ENCODE assay signal across 15 cellular contexts in genomic region chr9:28999806-29000205, GRCh38.
A peak's percentile ranks its signal among the peaks of the same experiment; 100 is the strongest.
DNase-seq lines count a peak whose midpoint lies in the region; TF ChIP-seq lines count a peak whose summit lies in the region.
"Had no signal": no experiment of that assay in that cellular context is flagged by ENCODE, and none has a peak within 500 bp of the region (broad histone marks: within the 10 kb centered on the region; RNA-seq: fewer than 3 reads in every experiment).

No MANE protein-coding gene starts in this region.

- H3K27ac Mint-ChIP-seq in MCF 10A (ENCODE audit: low read depth, unreplicated experiment) (no peak overlapping the region), type B pancreatic cell (peak overlapping the region; percentile 2)
- H3K27ac Mint-ChIP-seq: CD8-positive, alpha-beta memory T cell; H9 had no signal

- intact Hi-C loops in MCF 10A (cut with micrococcal nuclease) (no loop called here), mammary epithelial cell (cut with micrococcal nuclease) (no loop called here)

- H3K9ac ChIP-seq in mammary epithelial cell (ENCODE audit: insufficient read depth, low read length) = no peak overlapping the region
- H3K9ac ChIP-seq: BLaER1 treated with 17β-estradiol and CSF1 and Interleukin-3, amounts not matched to agents 10 nM and 100 nM had no signal

- H3K4me2 ChIP-seq in mammary epithelial cell (ENCODE audit: insufficient read depth, low read depth, low read length) = no peak overlapping the region
- H3K4me2 ChIP-seq: BLaER1 treated with 17β-estradiol and CSF1 and Interleukin-3, amounts not matched to agents 10 nM and 100 nM had no signal

- no TSS peak for BruUV-seq in MCF 10A (replicated peaks; lab: Mats Ljungman, UMichigan)
- BruUV-seq in mammary epithelial cell (replicated peaks; lab: Mats Ljungman, UMichigan) = no TSS peak

- peaks cover 13% of the 10 kb centered on the region for H3K4me1 Mint-ChIP-seq in MCF 10A (ENCODE audit: insufficient read depth, unreplicated experiment)
- no peaks in the 10 kb centered on the region for H3K4me1 Mint-ChIP-seq in type B pancreatic cell (ENCODE audit: unreplicated experiment)
- H3K4me1 Mint-ChIP-seq: CD8-positive, alpha-beta memory T cell; H9 had no signal

- TF ChIP-seq CTCF in MCF 10A (IDR thresholded peaks at IDR 0.05; ENCODE audit: unreplicated experiment) (no peak), mammary epithelial cell (conservative IDR thresholded peaks at IDR 0.05 in 1 of 2, IDR thresholded peaks at IDR 0.05 in 1 of 2; ENCODE audit: extremely low read depth in 1 of 2, insufficient read depth in 1 of 2, low read depth in 1 of 2, low read length in 2 of 2) (no peak), fibroblast of pulmonary artery (IDR thresholded peaks at IDR 0.05; ENCODE audit: low read length, missing control alignments) (no peak), type B pancreatic cell (conservative IDR thresholded peaks at IDR 0.05) (no peak), Peyer's patch (IDR thresholded peaks at IDR 0.05) (no peak)

- no peaks in the 10 kb centered on the region for H3K27me3 ChIP-seq in mammary epithelial cell (ENCODE audit: insufficient read depth, low read length)
- no peaks in the 10 kb centered on the region for H3K27me3 ChIP-seq in Peyer's patch
- H3K27me3 ChIP-seq: BLaER1 treated with 17β-estradiol and CSF1 and Interleukin-3, amounts not matched to agents 10 nM and 100 nM had no signal

- no peaks in the 10 kb centered on the region for H3K4me1 ChIP-seq in mammary epithelial cell (ENCODE audit: insufficient read depth, low read length)
- H3K4me1 ChIP-seq in Peyer's patch = no peaks in the 10 kb centered on the region
- H3K4me1 ChIP-seq: BLaER1 treated with 17β-estradiol and CSF1 and Interleukin-3, amounts not matched to agents 10 nM and 100 nM had no signal

- H3K4me3 Mint-ChIP-seq in MCF 10A (ENCODE audit: unreplicated experiment) = no peak overlapping the region
- H3K4me3 Mint-ChIP-seq in type B pancreatic cell = no peak overlapping the region
- H3K4me3 Mint-ChIP-seq: CD8-positive, alpha-beta memory T cell; H9 had no signal

- no peaks in the 10 kb centered on the region for H4K20me1 ChIP-seq in mammary epithelial cell (ENCODE audit: insufficient read depth, low read length)
- H4K20me1 ChIP-seq: BLaER1 treated with 17β-estradiol and CSF1 and Interleukin-3, amounts not matched to agents 10 nM and 100 nM had no signal

- 98% methylated on average over 3 of the region's 3 CpGs for WGBS in mammary epithelial cell (ENCODE audit: low coverage, missing lambda C conversion rate)

- TF ChIP-seq POLR2A in Peyer's patch (IDR thresholded peaks at IDR 0.05) = no peak

- H3K27me3 Mint-ChIP-seq in MCF 10A (ENCODE audit: insufficient read depth, unreplicated experiment) = no peaks in the 10 kb centered on the region
- H3K27me3 Mint-ChIP-seq in type B pancreatic cell = no peaks in the 10 kb centered on the region
- H3K27me3 Mint-ChIP-seq: CD8-positive, alpha-beta memory T cell had no signal

- POLR2A ChIA-PET in MCF 10A (lab: Yijun Ruan, JAX) = no interaction called here

- no peaks in the 10 kb centered on the region for H3K36me3 Mint-ChIP-seq in MCF 10A (ENCODE audit: insufficient read depth, unreplicated experiment)
- H3K36me3 Mint-ChIP-seq in type B pancreatic cell = no peaks in the 10 kb centered on the region
- H3K36me3 Mint-ChIP-seq: CD8-positive, alpha-beta memory T cell had no signal

- H3K27ac ChIP-seq in mammary epithelial cell (ENCODE audit: insufficient read depth, low read depth, low read length) (no peak overlapping the region), Peyer's patch (no peak overlapping the region)
- H3K27ac ChIP-seq: BLaER1 treated with 17β-estradiol and CSF1 and Interleukin-3, amounts not matched to agents 10 nM and 100 nM had no signal

- CTCF ChIA-PET in MCF 10A (lab: Yijun Ruan, JAX) = no interaction called here
- CTCF ChIA-PET in mammary epithelial cell (lab: Charles Lee; ENCODE audit: low non-redundant PET) = no interaction called here

- no peaks in the 10 kb centered on the region for H3K79me2 ChIP-seq in mammary epithelial cell (ENCODE audit: insufficient read depth, low read length)

- H3K9me3 ChIP-seq in mammary epithelial cell (replicated peaks; ENCODE audit: insufficient read depth, low read length) (no peaks in the 10 kb centered on the region), Peyer's patch (no peaks in the 10 kb centered on the region)
- H3K9me3 ChIP-seq: BLaER1 treated with 17β-estradiol and CSF1 and Interleukin-3, amounts not matched to agents 10 nM and 100 nM had no signal

- no peak overlapping the region for H2AFZ ChIP-seq in mammary epithelial cell (ENCODE audit: low read depth, low read length)

- in situ Hi-C loops in mammary epithelial cell (cut with MboI; ENCODE audit: low sequenced_read_pairs in 2 of 2) = no loop called here

- H3K36me3 ChIP-seq in mammary epithelial cell (ENCODE audit: insufficient read depth, low read length) (no peaks in the 10 kb centered on the region), Peyer's patch (no peaks in the 10 kb centered on the region)
- H3K36me3 ChIP-seq: BLaER1 treated with 17β-estradiol and CSF1 and Interleukin-3, amounts not matched to agents 10 nM and 100 nM had no signal

- DNase-seq in MCF 10A (ENCODE audit: unreplicated experiment) = peak; percentile 6
- DNase-seq in mammary epithelial cell = no peak
- peak; percentile 0 for DNase-seq in RPMI7951 (ENCODE audit: low read depth)
- peak; percentile 42 for DNase-seq in fibroblast of pulmonary artery (ENCODE audit: low read depth)
- DNase-seq in type B pancreatic cell (ENCODE audit: extremely low spot score, unreplicated experiment) = no peak
- DNase-seq in Peyer's patch = no peak
- no peak for DNase-seq in hippocampal formation (lab: John Stamatoyannopoulos, UW)
- DNase-seq in NCI-H187 (lab: John Stamatoyannopoulos, UW) = no peak
- DNase-seq: 8988T; CD8-positive, alpha-beta memory T cell; H9; NCI-H446; NCI-H748 treated with DMSO at 0.1 percent for 48 hours; OCI-M1 had no signal

- H3K9me3 Mint-ChIP-seq in MCF 10A (ENCODE audit: unreplicated experiment) (no peaks in the 10 kb centered on the region), type B pancreatic cell (no peaks in the 10 kb centered on the region)

- H3K4me3 ChIP-seq in mammary epithelial cell (replicated peaks in 1 of 3; ENCODE audit: insufficient read depth in 1 of 3, low read depth in 2 of 3, low read length in 3 of 3) (no peak overlapping the region), fibroblast of pulmonary artery (replicated peaks; ENCODE audit: low read depth, low read length) (no peak overlapping the region), Peyer's patch (no peak overlapping the region)
- H3K4me3 ChIP-seq: BLaER1 treated with 17β-estradiol and CSF1 and Interleukin-3, amounts not matched to agents 10 nM and 100 nM had no signal

- dilution Hi-C loops in mammary epithelial cell (cut with HindIII; ENCODE audit: low sequenced_read_pairs) = no loop called here

Comparison
In these comparisons a context has a peak if more than half of its experiments do, and no peak if none do; other contexts are left out.
1. DNase-seq: peak in MCF 10A (single experiment), RPMI7951 (single experiment) and fibroblast of pulmonary artery (single experiment); none in mammary epithelial cell (single experiment), type B pancreatic cell (single experiment), Peyer's patch (0 of 3), hippocampal formation (0 of 2) and NCI-H187 (0 of 2).